ENCODE assay signal across 1 cellular context in the genomic region with DNA sequence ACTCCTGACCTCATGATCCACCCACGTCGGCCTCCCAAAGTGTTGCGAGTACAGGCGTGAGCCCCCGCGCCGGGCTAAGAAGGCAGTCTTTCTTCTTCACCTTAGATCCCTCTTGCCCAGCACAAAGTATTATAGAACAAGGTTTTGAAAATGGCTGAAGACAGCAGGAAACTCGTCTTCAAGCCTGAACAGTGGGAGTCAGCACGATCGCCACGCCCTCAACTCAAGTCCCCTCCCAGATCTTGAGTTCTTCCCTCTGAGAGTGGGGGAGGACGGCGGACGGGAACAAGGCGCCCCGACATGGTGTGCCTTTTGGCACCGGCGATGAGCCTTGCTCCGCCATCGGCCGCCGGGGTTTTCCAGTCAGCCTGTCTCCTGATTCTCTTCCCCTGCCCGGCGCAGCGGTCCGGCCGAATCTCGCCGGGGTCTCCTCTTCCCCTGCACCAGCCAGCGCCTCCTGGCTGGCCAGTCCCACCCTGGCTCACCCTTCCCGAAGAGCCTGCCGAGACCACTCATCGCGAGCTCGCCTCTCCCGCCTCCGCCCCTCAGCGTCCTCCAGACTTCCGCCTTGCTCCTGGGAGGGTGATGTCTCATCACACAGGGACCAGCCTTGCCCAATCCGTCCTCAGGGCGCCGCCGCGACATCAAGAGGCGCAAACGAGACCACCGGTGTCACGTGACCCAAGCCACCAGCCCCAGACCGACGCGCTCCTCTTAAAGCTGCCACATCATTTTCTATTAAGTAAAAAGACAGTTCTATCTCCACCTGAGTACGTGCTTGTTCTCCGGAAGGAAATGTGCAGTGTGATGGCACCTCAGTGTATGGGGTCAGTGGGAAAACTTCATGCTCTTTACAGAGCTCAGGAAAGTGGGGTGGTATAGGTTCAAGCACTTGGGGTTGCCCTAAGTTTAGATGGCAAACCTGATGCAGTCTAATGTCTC.
TF ChIP-seq lines count a peak whose summit lies in the region.

A gene with protein sequence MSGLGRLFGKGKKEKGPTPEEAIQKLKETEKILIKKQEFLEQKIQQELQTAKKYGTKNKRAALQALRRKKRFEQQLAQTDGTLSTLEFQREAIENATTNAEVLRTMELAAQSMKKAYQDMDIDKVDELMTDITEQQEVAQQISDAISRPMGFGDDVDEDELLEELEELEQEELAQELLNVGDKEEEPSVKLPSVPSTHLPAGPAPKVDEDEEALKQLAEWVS (minus strand): TSS at position 565 of the 942 bp plus-strand sequence. CDS start 49 bp downstream, at position 516.

TF ChIP-seq in K562, 482 proteins besides CTCF, POLR2A, EP300 and RAD21 (continued from another document and continues in another):
- TF ChIP-seq, protein P1, sequence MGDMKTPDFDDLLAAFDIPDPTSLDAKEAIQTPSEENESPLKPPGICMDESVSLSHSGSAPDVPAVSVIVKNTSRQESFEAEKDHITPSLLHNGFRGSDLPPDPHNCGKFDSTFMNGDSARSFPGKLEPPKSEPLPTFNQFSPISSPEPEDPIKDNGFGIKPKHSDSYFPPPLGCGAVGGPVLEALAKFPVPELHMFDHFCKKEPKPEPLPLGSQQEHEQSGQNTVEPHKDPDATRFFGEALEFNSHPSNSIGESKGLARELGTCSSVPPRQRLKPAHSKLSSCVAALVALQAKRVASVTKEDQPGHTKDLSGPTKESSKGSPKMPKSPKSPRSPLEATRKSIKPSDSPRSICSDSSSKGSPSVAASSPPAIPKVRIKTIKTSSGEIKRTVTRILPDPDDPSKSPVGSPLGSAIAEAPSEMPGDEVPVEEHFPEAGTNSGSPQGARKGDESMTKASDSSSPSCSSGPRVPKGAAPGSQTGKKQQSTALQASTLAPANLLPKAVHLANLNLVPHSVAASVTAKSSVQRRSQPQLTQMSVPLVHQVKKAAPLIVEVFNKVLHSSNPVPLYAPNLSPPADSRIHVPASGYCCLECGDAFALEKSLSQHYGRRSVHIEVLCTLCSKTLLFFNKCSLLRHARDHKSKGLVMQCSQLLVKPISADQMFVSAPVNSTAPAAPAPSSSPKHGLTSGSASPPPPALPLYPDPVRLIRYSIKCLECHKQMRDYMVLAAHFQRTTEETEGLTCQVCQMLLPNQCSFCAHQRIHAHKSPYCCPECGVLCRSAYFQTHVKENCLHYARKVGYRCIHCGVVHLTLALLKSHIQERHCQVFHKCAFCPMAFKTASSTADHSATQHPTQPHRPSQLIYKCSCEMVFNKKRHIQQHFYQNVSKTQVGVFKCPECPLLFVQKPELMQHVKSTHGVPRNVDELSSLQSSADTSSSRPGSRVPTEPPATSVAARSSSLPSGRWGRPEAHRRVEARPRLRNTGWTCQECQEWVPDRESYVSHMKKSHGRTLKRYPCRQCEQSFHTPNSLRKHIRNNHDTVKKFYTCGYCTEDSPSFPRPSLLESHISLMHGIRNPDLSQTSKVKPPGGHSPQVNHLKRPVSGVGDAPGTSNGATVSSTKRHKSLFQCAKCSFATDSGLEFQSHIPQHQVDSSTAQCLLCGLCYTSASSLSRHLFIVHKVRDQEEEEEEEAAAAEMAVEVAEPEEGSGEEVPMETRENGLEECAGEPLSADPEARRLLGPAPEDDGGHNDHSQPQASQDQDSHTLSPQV (IDR thresholded peaks at IDR 0.05), result no peak
- TF ChIP-seq, protein P2, sequence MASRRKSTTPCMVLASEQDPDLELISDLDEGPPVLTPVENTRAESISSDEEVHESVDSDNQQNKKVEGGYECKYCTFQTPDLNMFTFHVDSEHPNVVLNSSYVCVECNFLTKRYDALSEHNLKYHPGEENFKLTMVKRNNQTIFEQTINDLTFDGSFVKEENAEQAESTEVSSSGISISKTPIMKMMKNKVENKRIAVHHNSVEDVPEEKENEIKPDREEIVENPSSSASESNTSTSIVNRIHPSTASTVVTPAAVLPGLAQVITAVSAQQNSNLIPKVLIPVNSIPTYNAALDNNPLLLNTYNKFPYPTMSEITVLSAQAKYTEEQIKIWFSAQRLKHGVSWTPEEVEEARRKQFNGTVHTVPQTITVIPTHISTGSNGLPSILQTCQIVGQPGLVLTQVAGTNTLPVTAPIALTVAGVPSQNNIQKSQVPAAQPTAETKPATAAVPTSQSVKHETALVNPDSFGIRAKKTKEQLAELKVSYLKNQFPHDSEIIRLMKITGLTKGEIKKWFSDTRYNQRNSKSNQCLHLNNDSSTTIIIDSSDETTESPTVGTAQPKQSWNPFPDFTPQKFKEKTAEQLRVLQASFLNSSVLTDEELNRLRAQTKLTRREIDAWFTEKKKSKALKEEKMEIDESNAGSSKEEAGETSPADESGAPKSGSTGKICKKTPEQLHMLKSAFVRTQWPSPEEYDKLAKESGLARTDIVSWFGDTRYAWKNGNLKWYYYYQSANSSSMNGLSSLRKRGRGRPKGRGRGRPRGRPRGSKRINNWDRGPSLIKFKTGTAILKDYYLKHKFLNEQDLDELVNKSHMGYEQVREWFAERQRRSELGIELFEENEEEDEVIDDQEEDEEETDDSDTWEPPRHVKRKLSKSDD (conservative IDR thresholded peaks at IDR 0.05; ENCODE audit: low read length), result no peak
- TF ChIP-seq HOXB6 (CRISPR knock-in tag; IDR thresholded peaks at IDR 0.05; ENCODE audit: borderline replicate concordance) (no peak), RBM14 (IDR thresholded peaks at IDR 0.05; ENCODE audit: borderline replicate concordance, insufficient read depth, low read depth, low read length) (no peak), ELF2 (CRISPR knock-in tag; IDR thresholded peaks at IDR 0.05) (peak; percentile 97), ZKSCAN1 (IDR thresholded peaks at IDR 0.05; ENCODE audit: low read depth, low read length) (no peak), ZNF263 (CRISPR knock-in tag; IDR thresholded peaks at IDR 0.05; ENCODE audit: borderline replicate concordance) (peak; percentile 94), MAZ (CRISPR knock-in tag; conservative IDR thresholded peaks at IDR 0.05 in 1 of 2, IDR thresholded peaks at IDR 0.05 in 1 of 2) (peak; percentile 33 to 85; a peak in 2 of 4 replicates), CBFA2T2 (conservative IDR thresholded peaks at IDR 0.05) (peak; percentile 96), CHCHD3 (CRISPR knock-in tag; IDR thresholded peaks at IDR 0.05) (no peak), FOXP1 (CRISPR knock-in tag; IDR thresholded peaks at IDR 0.05) (0 out of 2 replicates have a peak, but pooled peaks have one; percentile 35), FOXJ3 (CRISPR knock-in tag; IDR thresholded peaks at IDR 0.05) (no peak), MTA1 (IDR thresholded peaks at IDR 0.05; ENCODE audit: borderline replicate concordance) (peak; percentile 98), HMGN3 (IDR thresholded peaks at IDR 0.05; ENCODE audit: borderline replicate concordance, extremely low read depth, insufficient read length, low read depth, low read length) (peak; percentile 43), ZNF589 (CRISPR knock-in tag; IDR thresholded peaks at IDR 0.05; ENCODE audit: low read depth) (no peak), RBM15 (IDR thresholded peaks at IDR 0.05; ENCODE audit: insufficient read depth, low read length) (no peak), MYNN (IDR thresholded peaks at IDR 0.05) (no peak), MYNN (CRISPR knock-in tag; IDR thresholded peaks at IDR 0.05) (no peak), SIX5 (IDR thresholded peaks at IDR 0.05; ENCODE audit: borderline replicate concordance in 1 of 2, insufficient read depth in 1 of 2, low read depth in 1 of 2, low read length in 2 of 2) (no peak), SP2 (IDR thresholded peaks at IDR 0.05; ENCODE audit: extremely low read depth, low read depth, low read length, poor library complexity, severe bottlenecking) (no peak), ZNF707 (CRISPR knock-in tag; conservative IDR thresholded peaks at IDR 0.05) (no peak), HMG20B (CRISPR knock-in tag; IDR thresholded peaks at IDR 0.05) (0 out of 2 replicates have a peak, but pooled peaks have one; percentile 16), KAT8 (IDR thresholded peaks at IDR 0.05; ENCODE audit: low read depth) (no peak), ZNF124 (CRISPR knock-in tag; IDR thresholded peaks at IDR 0.05) (no peak), NFIC (IDR thresholded peaks at IDR 0.05) (no peak; the same call in none of the 2 replicates)
- TF ChIP-seq, protein P3, sequence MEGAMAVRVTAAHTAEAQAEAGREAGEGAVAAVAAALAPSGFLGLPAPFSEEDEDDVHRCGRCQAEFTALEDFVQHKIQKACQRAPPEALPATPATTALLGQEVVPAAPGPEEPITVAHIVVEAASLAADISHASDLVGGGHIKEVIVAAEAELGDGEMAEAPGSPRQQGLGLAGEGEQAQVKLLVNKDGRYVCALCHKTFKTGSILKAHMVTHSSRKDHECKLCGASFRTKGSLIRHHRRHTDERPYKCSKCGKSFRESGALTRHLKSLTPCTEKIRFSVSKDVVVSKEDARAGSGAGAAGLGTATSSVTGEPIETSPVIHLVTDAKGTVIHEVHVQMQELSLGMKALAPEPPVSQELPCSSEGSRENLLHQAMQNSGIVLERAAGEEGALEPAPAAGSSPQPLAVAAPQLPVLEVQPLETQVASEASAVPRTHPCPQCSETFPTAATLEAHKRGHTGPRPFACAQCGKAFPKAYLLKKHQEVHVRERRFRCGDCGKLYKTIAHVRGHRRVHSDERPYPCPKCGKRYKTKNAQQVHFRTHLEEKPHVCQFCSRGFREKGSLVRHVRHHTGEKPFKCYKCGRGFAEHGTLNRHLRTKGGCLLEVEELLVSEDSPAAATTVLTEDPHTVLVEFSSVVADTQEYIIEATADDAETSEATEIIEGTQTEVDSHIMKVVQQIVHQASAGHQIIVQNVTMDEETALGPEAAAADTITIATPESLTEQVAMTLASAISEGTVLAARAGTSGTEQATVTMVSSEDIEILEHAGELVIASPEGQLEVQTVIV (CRISPR knock-in tag; IDR thresholded peaks at IDR 0.05; ENCODE audit: borderline replicate concordance), result no peak
- TF ChIP-seq, protein P4, sequence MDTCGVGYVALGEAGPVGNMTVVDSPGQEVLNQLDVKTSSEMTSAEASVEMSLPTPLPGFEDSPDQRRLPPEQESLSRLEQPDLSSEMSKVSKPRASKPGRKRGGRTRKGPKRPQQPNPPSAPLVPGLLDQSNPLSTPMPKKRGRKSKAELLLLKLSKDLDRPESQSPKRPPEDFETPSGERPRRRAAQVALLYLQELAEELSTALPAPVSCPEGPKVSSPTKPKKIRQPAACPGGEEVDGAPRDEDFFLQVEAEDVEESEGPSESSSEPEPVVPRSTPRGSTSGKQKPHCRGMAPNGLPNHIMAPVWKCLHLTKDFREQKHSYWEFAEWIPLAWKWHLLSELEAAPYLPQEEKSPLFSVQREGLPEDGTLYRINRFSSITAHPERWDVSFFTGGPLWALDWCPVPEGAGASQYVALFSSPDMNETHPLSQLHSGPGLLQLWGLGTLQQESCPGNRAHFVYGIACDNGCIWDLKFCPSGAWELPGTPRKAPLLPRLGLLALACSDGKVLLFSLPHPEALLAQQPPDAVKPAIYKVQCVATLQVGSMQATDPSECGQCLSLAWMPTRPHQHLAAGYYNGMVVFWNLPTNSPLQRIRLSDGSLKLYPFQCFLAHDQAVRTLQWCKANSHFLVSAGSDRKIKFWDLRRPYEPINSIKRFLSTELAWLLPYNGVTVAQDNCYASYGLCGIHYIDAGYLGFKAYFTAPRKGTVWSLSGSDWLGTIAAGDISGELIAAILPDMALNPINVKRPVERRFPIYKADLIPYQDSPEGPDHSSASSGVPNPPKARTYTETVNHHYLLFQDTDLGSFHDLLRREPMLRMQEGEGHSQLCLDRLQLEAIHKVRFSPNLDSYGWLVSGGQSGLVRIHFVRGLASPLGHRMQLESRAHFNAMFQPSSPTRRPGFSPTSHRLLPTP (IDR thresholded peaks at IDR 0.05; ENCODE audit: borderline replicate concordance, extremely low read depth, insufficient read length), result no peak
- TF ChIP-seq, protein P5, sequence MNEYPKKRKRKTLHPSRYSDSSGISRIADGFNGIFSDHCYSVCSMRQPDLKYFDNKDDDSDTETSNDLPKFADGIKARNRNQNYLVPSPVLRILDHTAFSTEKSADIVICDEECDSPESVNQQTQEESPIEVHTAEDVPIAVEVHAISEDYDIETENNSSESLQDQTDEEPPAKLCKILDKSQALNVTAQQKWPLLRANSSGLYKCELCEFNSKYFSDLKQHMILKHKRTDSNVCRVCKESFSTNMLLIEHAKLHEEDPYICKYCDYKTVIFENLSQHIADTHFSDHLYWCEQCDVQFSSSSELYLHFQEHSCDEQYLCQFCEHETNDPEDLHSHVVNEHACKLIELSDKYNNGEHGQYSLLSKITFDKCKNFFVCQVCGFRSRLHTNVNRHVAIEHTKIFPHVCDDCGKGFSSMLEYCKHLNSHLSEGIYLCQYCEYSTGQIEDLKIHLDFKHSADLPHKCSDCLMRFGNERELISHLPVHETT (CRISPR knock-in tag; conservative IDR thresholded peaks at IDR 0.05 in 1 of 2, IDR thresholded peaks at IDR 0.05 in 1 of 2), result 0 out of 4 replicates have a peak, but pooled peaks of 1 of the 2 experiments have one; percentile 42
- TF ChIP-seq, protein P6, sequence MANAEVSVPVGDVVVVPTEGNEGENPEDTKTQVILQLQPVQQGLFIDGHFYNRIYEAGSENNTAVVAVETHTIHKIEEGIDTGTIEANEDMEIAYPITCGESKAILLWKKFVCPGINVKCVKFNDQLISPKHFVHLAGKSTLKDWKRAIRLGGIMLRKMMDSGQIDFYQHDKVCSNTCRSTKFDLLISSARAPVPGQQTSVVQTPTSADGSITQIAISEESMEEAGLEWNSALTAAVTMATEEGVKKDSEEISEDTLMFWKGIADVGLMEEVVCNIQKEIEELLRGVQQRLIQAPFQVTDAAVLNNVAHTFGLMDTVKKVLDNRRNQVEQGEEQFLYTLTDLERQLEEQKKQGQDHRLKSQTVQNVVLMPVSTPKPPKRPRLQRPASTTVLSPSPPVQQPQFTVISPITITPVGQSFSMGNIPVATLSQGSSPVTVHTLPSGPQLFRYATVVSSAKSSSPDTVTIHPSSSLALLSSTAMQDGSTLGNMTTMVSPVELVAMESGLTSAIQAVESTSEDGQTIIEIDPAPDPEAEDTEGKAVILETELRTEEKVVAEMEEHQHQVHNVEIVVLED (CRISPR knock-in tag; IDR thresholded peaks at IDR 0.05), result no peak
